Comparison of ENCODE assay signal across 3 cellular contexts in the genomic region with DNA sequence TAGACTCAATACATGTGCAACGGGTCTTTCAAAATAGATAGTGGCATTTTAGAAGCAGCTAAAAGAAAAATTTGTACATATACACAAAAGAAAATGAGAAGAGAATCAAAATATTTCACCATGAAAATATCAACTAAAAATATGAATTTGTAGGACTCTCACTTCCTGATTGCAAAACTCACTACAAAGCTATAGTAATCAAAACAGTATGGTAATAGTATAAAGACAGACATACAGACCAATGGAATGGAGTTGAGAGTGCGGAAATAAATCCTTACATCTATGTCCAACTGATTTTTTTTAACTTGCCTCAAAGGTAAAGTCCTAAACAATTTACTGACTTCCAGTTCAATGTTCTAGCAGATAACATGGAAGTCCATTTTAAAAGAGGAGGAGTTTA.
A peak's percentile ranks its signal among the peaks of the same experiment; 100 is the strongest.
TF ChIP-seq lines count a peak whose summit lies in the region.

No MANE protein-coding gene starts in this region.

TF ChIP-seq in A549, 52 proteins besides CTCF, POLR2A, EP300 and RAD21:
- peak; percentile 81; the same call in 1 of the 2 replicates for TF ChIP-seq KDM1A (IDR thresholded peaks at IDR 0.05; ENCODE audit: low read depth)
- TF ChIP-seq FOSB (CRISPR knock-in tag; IDR thresholded peaks at IDR 0.05), result no peak
- TF ChIP-seq HDAC2 (IDR thresholded peaks at IDR 0.05), result peak; percentile 41; the same call in 1 of the 2 replicates
- no peak for TF ChIP-seq FOXS1 (CRISPR knock-in tag; IDR thresholded peaks at IDR 0.05)
- no peak for TF ChIP-seq ZFP36 (IDR thresholded peaks at IDR 0.05; ENCODE audit: borderline replicate concordance, partially characterized antibody)
- no peak for TF ChIP-seq CBX2 (IDR thresholded peaks at IDR 0.05; ENCODE audit: borderline replicate concordance, low read depth)

TF ChIP-seq in HCT116, 20 proteins besides CTCF, POLR2A, EP300 and RAD21:
- TF ChIP-seq TCF7L2 (IDR thresholded peaks at IDR 0.05; ENCODE audit: borderline replicate concordance, extremely low read depth, insufficient read depth, insufficient read length), result no peak
- 0 out of 2 replicates have a peak, but pooled peaks have one; percentile 30 for TF ChIP-seq CBX3 (IDR thresholded peaks at IDR 0.05; ENCODE audit: low read depth)
- peak; percentile 36; the same call in 1 of the 2 replicates for TF ChIP-seq ELF1 (IDR thresholded peaks at IDR 0.05; ENCODE audit: borderline replicate concordance, low read depth)

TF ChIP-seq in K562, 482 proteins besides CTCF, POLR2A, EP300 and RAD21:
- TF ChIP-seq RBM25 (IDR thresholded peaks at IDR 0.05; ENCODE audit: low read depth, low read length, severe bottlenecking) (peak; percentile 60), REST (CRISPR knock-in tag; IDR thresholded peaks at IDR 0.05; ENCODE audit: low read depth) (no peak), KLF10 (CRISPR knock-in tag; IDR thresholded peaks at IDR 0.05) (no peak)
- TF ChIP-seq, protein P1, sequence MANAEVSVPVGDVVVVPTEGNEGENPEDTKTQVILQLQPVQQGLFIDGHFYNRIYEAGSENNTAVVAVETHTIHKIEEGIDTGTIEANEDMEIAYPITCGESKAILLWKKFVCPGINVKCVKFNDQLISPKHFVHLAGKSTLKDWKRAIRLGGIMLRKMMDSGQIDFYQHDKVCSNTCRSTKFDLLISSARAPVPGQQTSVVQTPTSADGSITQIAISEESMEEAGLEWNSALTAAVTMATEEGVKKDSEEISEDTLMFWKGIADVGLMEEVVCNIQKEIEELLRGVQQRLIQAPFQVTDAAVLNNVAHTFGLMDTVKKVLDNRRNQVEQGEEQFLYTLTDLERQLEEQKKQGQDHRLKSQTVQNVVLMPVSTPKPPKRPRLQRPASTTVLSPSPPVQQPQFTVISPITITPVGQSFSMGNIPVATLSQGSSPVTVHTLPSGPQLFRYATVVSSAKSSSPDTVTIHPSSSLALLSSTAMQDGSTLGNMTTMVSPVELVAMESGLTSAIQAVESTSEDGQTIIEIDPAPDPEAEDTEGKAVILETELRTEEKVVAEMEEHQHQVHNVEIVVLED (CRISPR knock-in tag; IDR thresholded peaks at IDR 0.05), result no peak
TF ChIP-seq in K562: peak in this region for 1.
